Comparison of ENCODE assay signal across 9 cellular contexts in the genomic region with DNA sequence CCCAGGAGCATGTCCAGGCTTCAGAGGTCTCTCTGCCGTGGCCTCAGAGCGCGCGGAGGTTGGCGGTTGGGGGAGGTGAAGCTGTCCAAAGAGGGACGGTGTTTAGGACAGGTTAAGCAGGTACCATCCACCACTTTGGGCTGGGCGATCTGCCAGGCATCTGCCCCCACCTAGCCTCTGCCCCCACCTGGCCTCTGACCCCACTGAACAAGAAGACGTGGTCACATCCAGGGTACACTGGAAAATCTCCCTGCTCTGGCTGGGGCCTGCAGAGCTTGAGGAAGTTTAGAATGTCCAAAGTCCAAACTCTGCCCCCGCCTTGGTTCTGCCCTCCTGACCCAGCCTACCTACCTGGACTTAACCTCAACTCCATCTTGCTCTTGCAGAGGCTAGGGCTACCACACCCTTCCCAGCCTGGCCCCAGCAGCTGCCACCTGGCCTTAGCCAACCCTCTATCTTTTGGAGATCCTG. TPM values are rescaled to one million over a fixed set of nuclear protein-coding genes. Genes with fewer than 3 reads are reported as not detected.
A peak's percentile ranks its signal among the peaks of the same experiment; 100 is the strongest.
DNase-seq lines count a peak whose midpoint lies in the region; ATAC-seq, FAIRE-seq and TF ChIP-seq lines count a peak whose summit lies in the region.
"Had no signal": no experiment of that assay in that cellular context is flagged by ENCODE, and none has a peak within 500 bp of the region (broad histone marks: within the 10 kb centered on the region; RNA-seq: fewer than 3 reads in every experiment).

No MANE protein-coding gene starts in this region.

- no peak for TF ChIP-seq POLR2A in HepG2 (IDR thresholded peaks at IDR 0.05; ENCODE audit: insufficient read depth in 1 of 2, low read depth in 2 of 2, low read length in 2 of 2)

- 20% methylated on average over 9 of the region's 9 CpGs for WGBS in HepG2 (ENCODE audit: low lambda C conversion rate)

- BruUV-seq in HepG2 (replicated peaks; lab: Mats Ljungman, UMichigan): no TSS peak

- no peak for ATAC-seq in HepG2

- H3K9me3 ChIP-seq in ascending aorta (no peaks in the 10 kb centered on the region), HepG2 (ENCODE audit: low read length) (no peaks in the 10 kb centered on the region), stomach smooth muscle (ENCODE audit: control insufficient read depth in 2 of 2, low read length in 2 of 2) (no peaks in the 10 kb centered on the region)

- TF ChIP-seq EP300 in HepG2 (IDR thresholded peaks at IDR 0.05; ENCODE audit: low read depth in 2 of 2, low read length in 2 of 2): no peak
- TF ChIP-seq EP300 in HepG2 (CRISPR knock-in tag; IDR thresholded peaks at IDR 0.05; ENCODE audit: borderline replicate concordance): no peak

- in situ Hi-C loops in HepG2 (cut with HindIII; ENCODE audit: extremely low pct_ligation_motif_present, low pct_unique_long_range_greater_than_20kb): no loop called here

- H3K9ac ChIP-seq in HepG2 (ENCODE audit: insufficient read depth, low read depth, low read length): no peak overlapping the region
- H3K9ac ChIP-seq in stomach smooth muscle (ENCODE audit: low read length in 2 of 2): peak overlapping the region; percentile 78 to 97

- H3K36me3 ChIP-seq in ascending aorta: no peaks in the 10 kb centered on the region
- no peaks in the 10 kb centered on the region for H3K36me3 ChIP-seq in HepG2 (replicated peaks in 1 of 2; ENCODE audit: control insufficient read depth in 1 of 2, insufficient read depth in 2 of 2, low read length in 2 of 2)
- no peaks in the 10 kb centered on the region for H3K36me3 ChIP-seq in stomach smooth muscle (ENCODE audit: control insufficient read depth in 2 of 2, insufficient read depth in 2 of 2, low read length in 2 of 2)

- intact Hi-C loops in ascending aorta (cut with DNase I): no loop called here
- intact Hi-C loops in HepG2 (cut with micrococcal nuclease; ENCODE audit: unreplicated experiment): loop anchor here (2.0 kb wide), 1 partner anchor 31 kb away; no protein-coding TSS in a partner anchor

- H3K79me2 ChIP-seq in HepG2 (ENCODE audit: insufficient read depth, low read length): no peaks in the 10 kb centered on the region

- no peak for TF ChIP-seq RAD21 in HepG2 (CRISPR knock-in tag; IDR thresholded peaks at IDR 0.05)

- H3K27ac ChIP-seq in ascending aorta: peak overlapping the region; percentile 95 to 97
- no peak overlapping the region for H3K27ac ChIP-seq in HepG2 (ENCODE audit: extremely low read length, insufficient read depth, low read length)
- peak overlapping the region; percentile 98 for H3K27ac ChIP-seq in stomach smooth muscle (ENCODE audit: low read length)
- H3K27ac ChIP-seq: SK-N-MC had no signal

- TF ChIP-seq CTCF in ascending aorta (IDR thresholded peaks at IDR 0.05): no peak
- no peak for TF ChIP-seq CTCF in HepG2 (CRISPR knock-in tag; IDR thresholded peaks at IDR 0.05)

- no peak overlapping the region for H3K27ac Mint-ChIP-seq in T-helper 2 cell treated with Interferon-gamma antibody and Interleukin-4, amounts not matched to agents 5 μg/mL and 100 μg/mL, for 36 hours

- no peaks in the 10 kb centered on the region for H3K9me3 Mint-ChIP-seq in T-helper 2 cell treated with Interferon-gamma antibody and Interleukin-4, amounts not matched to agents 5 μg/mL and 100 μg/mL, for 36 hours

- peaks cover 12% of the 10 kb centered on the region for H3K4me1 Mint-ChIP-seq in T-helper 2 cell treated with Interferon-gamma antibody and Interleukin-4, amounts not matched to agents 5 μg/mL and 100 μg/mL, for 36 hours (ENCODE audit: low read depth)

- DNase-seq in T-helper 2 cell treated with Interferon-gamma antibody and Interleukin-4, amounts not matched to agents 5 μg/mL and 100 μg/mL, for 36 hours (ENCODE audit: low spot score): no peak
- DNase-seq in T-helper 2 cell (no peak), ascending aorta (ENCODE audit: low spot score in 2 of 2) (no peak), HepG2 (ENCODE audit: low spot score) (no peak), cerebellar nuclear complex (lab: John Stamatoyannopoulos, UW) (no peak), NCI-H1930 (lab: John Stamatoyannopoulos, UW) (no peak), iPS-NIHi11 (ENCODE audit: low spot score) (no peak)

- H3K27me3 ChIP-seq in ascending aorta: no peaks in the 10 kb centered on the region
- H3K27me3 ChIP-seq in HepG2 (ENCODE audit: control insufficient read depth in 1 of 2, insufficient read depth in 2 of 2, low read length in 2 of 2): peaks cover 10 to 89% of the 10 kb centered on the region in 2 experiments
- no peaks in the 10 kb centered on the region for H3K27me3 ChIP-seq in stomach smooth muscle (ENCODE audit: control insufficient read depth in 1 of 2, insufficient read depth in 2 of 2, low read length in 2 of 2)

- H4K20me1 ChIP-seq in HepG2 (ENCODE audit: insufficient read depth, low read length): no peaks in the 10 kb centered on the region

- no peak overlapping the region for H3K4me2 ChIP-seq in HepG2 (ENCODE audit: low read depth, low read length)

- H3K4me3 ChIP-seq in ascending aorta (peak overlapping the region; percentile 73 to 83), HepG2 (replicated peaks in 1 of 3; ENCODE audit: insufficient read depth in 1 of 3, low read depth in 2 of 3, low read length in 3 of 3) (no peak overlapping the region), stomach smooth muscle (ENCODE audit: low read length in 2 of 2) (peak overlapping the region; percentile 87 to 97)
- H3K4me3 ChIP-seq: SK-N-MC had no signal

- CTCF ChIA-PET in HepG2 (lab: Yijun Ruan, JAX; ENCODE audit: low intra/inter-chr PET ratio, low total read pairs): interaction anchor here (2.1 kb wide), 1 partner anchor 22 kb away, joined by 6 read pairs; no protein-coding TSS in a partner anchor

- no peak for FAIRE-seq in HepG2 (lab: Jason Lieb, UNC)

- peaks cover 12% of the 10 kb centered on the region for H3K27me3 Mint-ChIP-seq in T-helper 2 cell treated with Interferon-gamma antibody and Interleukin-4, amounts not matched to agents 5 μg/mL and 100 μg/mL, for 36 hours (ENCODE audit: low read depth)

- H2AFZ ChIP-seq in HepG2 (ENCODE audit: low read length): no peak overlapping the region

- POLR2A ChIA-PET in HepG2 (lab: Yijun Ruan, JAX): no interaction called here

- H3K4me3 Mint-ChIP-seq in T-helper 2 cell treated with Interferon-gamma antibody and Interleukin-4, amounts not matched to agents 5 μg/mL and 100 μg/mL, for 36 hours: peak overlapping the region; percentile 92

- no peaks in the 10 kb centered on the region for H3K36me3 Mint-ChIP-seq in T-helper 2 cell treated with Interferon-gamma antibody and Interleukin-4, amounts not matched to agents 5 μg/mL and 100 μg/mL, for 36 hours (ENCODE audit: low read depth)

- peaks cover 45 to 58% of the 10 kb centered on the region in 2 donors for H3K4me1 ChIP-seq in ascending aorta
- H3K4me1 ChIP-seq in HepG2 (ENCODE audit: insufficient read depth, low read length): peaks cover 45% of the 10 kb centered on the region
- H3K4me1 ChIP-seq in stomach smooth muscle (ENCODE audit: control insufficient read depth, insufficient read depth, low read length): peaks cover 76% of the 10 kb centered on the region

RNA-seq across cellular contexts. Expression of gene ITGA3, which starts 1.6 kb away (rescaled TPM):
- total RNA-seq in ascending aorta (222 TPM), HepG2 (2016; rRNA removed; fragmentation: Illumina TruSeq; extraction: Trizol) (0.69 and 0.77 TPM in 2 replicates)
- total RNA-seq in HepG2 (2016; cell fraction: cytosol; rRNA removed; fragmentation: Illumina TruSeq; extraction: Trizol; ENCODE audit: low read depth): 1.5 and 1.9 TPM in 2 replicates
- 0.48 and 1.1 TPM in 2 replicates for total RNA-seq in HepG2 (2016; cell fraction: insoluble cytoplasmic fraction; rRNA removed; fragmentation: Illumina TruSeq; extraction: Trizol)
- total RNA-seq in HepG2 (2016; cell fraction: membrane; rRNA removed; fragmentation: Illumina TruSeq; extraction: Trizol): 0.28 and 0.62 TPM in 2 replicates
- 1.3 and 1.8 TPM in 2 replicates for total RNA-seq in HepG2 (2016; cell fraction: nucleus; rRNA removed; fragmentation: Illumina TruSeq; extraction: Trizol)
- 0.48 and 0.59 TPM in 2 replicates for polyA plus RNA-seq in HepG2 (2011; rRNA removed)
- 0.33 and 0.78 TPM in 2 replicates for polyA plus RNA-seq in HepG2 (2011; cell fraction: cytosol; rRNA removed)
- polyA plus RNA-seq in HepG2 (2011; cell fraction: nucleus; rRNA removed): 2.6 and 3.3 TPM in 2 replicates
- polyA plus RNA-seq in HepG2 (2012): 0.27 and 0.32 TPM in 2 replicates
- 0.51 and 0.57 TPM in 2 replicates for polyA plus RNA-seq in HepG2 (2016; cell fraction: cytosol; fragmentation: Illumina TruSeq; extraction: Trizol; ENCODE audit: low read depth)
- 0.52 and 0.82 TPM in 2 replicates for polyA plus RNA-seq in HepG2 (2016; cell fraction: insoluble cytoplasmic fraction; fragmentation: Illumina TruSeq; extraction: Trizol; ENCODE audit: low read depth)
- polyA plus RNA-seq in HepG2 (2016; cell fraction: membrane; fragmentation: Illumina TruSeq; extraction: Trizol; ENCODE audit: low read depth): 0.30 and 0.48 TPM in 2 replicates
- 1.3 and 2.2 TPM in 2 replicates for polyA plus RNA-seq in HepG2 (2016; cell fraction: nucleus; fragmentation: Illumina TruSeq; extraction: Trizol; ENCODE audit: insufficient read depth, low read depth)
- polyA minus RNA-seq in HepG2 (2011; rRNA and poly(A)+ RNA removed; ENCODE audit: low replicate concordance): 1.4 and 198 TPM in 2 replicates
- 2.9 and 6.2 TPM in 2 replicates for polyA minus RNA-seq in HepG2 (2011; cell fraction: cytosol; rRNA and poly(A)+ RNA removed)
- polyA minus RNA-seq in HepG2 (2011; cell fraction: nucleus; rRNA and poly(A)+ RNA removed): 1.1 and 2.8 TPM in 2 replicates

RNA-seq across cellular contexts. Expression of gene PDK2, which starts 37.6 kb away (rescaled TPM):
- 73.5 TPM for total RNA-seq in ascending aorta
- total RNA-seq in HepG2 (2016; rRNA removed; fragmentation: Illumina TruSeq; extraction: Trizol): 18.5 and 19.2 TPM in 2 replicates
- 6.4 and 13.9 TPM in 2 replicates for total RNA-seq in HepG2 (2016; cell fraction: cytosol; rRNA removed; fragmentation: Illumina TruSeq; extraction: Trizol; ENCODE audit: low read depth)
- total RNA-seq in HepG2 (2016; cell fraction: insoluble cytoplasmic fraction; rRNA removed; fragmentation: Illumina TruSeq; extraction: Trizol): 16.2 and 19.8 TPM in 2 replicates
- total RNA-seq in HepG2 (2016; cell fraction: membrane; rRNA removed; fragmentation: Illumina TruSeq; extraction: Trizol): 10.9 and 11.9 TPM in 2 replicates
- 10.9 and 12.5 TPM in 2 replicates for total RNA-seq in HepG2 (2016; cell fraction: nucleus; rRNA removed; fragmentation: Illumina TruSeq; extraction: Trizol)
- polyA plus RNA-seq in HepG2 (2011; rRNA removed): 59.7 and 66.6 TPM in 2 replicates
- 33.2 and 46.3 TPM in 2 replicates for polyA plus RNA-seq in HepG2 (2011; cell fraction: cytosol; rRNA removed)
- 86.5 and 102 TPM in 2 replicates for polyA plus RNA-seq in HepG2 (2011; cell fraction: nucleus; rRNA removed)
- polyA plus RNA-seq in HepG2 (2012): 17.2 and 27.4 TPM in 2 replicates
- polyA plus RNA-seq in HepG2 (2016; cell fraction: cytosol; fragmentation: Illumina TruSeq; extraction: Trizol; ENCODE audit: low read depth): 9.3 and 10.8 TPM in 2 replicates
- 22.3 and 32.8 TPM in 2 replicates for polyA plus RNA-seq in HepG2 (2016; cell fraction: insoluble cytoplasmic fraction; fragmentation: Illumina TruSeq; extraction: Trizol; ENCODE audit: low read depth)
- 12.0 and 14.3 TPM in 2 replicates for polyA plus RNA-seq in HepG2 (2016; cell fraction: membrane; fragmentation: Illumina TruSeq; extraction: Trizol; ENCODE audit: low read depth)
- polyA plus RNA-seq in HepG2 (2016; cell fraction: nucleus; fragmentation: Illumina TruSeq; extraction: Trizol; ENCODE audit: insufficient read depth, low read depth): 21.9 and 24.6 TPM in 2 replicates
- 111 and 113 TPM in 2 replicates for polyA minus RNA-seq in HepG2 (2011; rRNA and poly(A)+ RNA removed; ENCODE audit: low replicate concordance)
- 22.7 and 28.5 TPM in 2 replicates for polyA minus RNA-seq in HepG2 (2011; cell fraction: cytosol; rRNA and poly(A)+ RNA removed)
- 44.5 and 48.7 TPM in 2 replicates for polyA minus RNA-seq in HepG2 (2011; cell fraction: nucleus; rRNA and poly(A)+ RNA removed)

Comparison
In these comparisons a context has a peak if more than half of its experiments do, and no peak if none do; other contexts are left out.
1. H3K4me3 ChIP-seq: peak in ascending aorta (2 of 2) and stomach smooth muscle (2 of 2); none in HepG2 (0 of 3).
2. RNA of gene ITGA3, which starts 1.6 kb away (total RNA-seq): 222 TPM in ascending aorta (single experiment); 0.28 to 1.9 TPM in HepG2; every median in the first group is over 10 times any median in the second.